In the genomic region with DNA sequence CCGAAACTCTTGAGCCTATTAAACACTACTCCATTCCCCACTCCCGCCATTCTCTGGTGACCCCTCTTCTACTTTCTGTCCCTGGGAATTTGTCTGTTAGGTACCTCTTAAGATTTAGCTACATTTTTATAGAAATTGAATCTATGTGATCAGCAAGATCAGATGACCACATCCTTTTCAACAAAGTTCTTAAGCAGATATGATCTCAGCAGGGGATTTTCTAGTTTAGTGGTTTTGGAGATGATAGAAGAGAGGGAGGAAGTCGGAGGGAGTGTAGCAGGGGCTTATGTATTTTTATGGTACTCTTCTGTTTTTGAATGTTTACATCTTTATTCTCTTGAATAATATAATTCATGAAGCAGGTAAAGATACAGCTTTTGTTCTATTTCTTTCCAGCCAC, we compare ENCODE assay signal across 15 cellular contexts. TPM values are rescaled to one million over a fixed set of nuclear protein-coding genes. Genes with fewer than 3 reads are reported as not detected.
A peak's percentile ranks its signal among the peaks of the same experiment; 100 is the strongest.
DNase-seq lines count a peak whose midpoint lies in the region; ATAC-seq lines count a peak whose summit lies in the region.
"Had no signal": no experiment of that assay in that cellular context is flagged by ENCODE, and none has a peak within 500 bp of the region (broad histone marks: within the 10 kb centered on the region; RNA-seq: fewer than 3 reads in every experiment).

No MANE protein-coding gene starts in this region.

- peak overlapping the region; percentile 95 for H3K27ac Mint-ChIP-seq in activated naive CD4-positive, alpha-beta T cell treated with anti-CD3 and anti-CD28 coated beads, Interleukin-2, amount 10 ng/mL, durations not matched to agents 7 days and 5 days
- peak overlapping the region; percentile 91 to 92 for H3K27ac Mint-ChIP-seq in T-cell
- H3K27ac Mint-ChIP-seq in stimulated activated naive CD8-positive, alpha-beta T cell treated with anti-CD3 and anti-CD28 coated beads, Interleukin-15, Interleukin-2, amounts not matched to agents 100 ng/mL and 50 ng/mL, for 24 hours, result peak overlapping the region; percentile 64

- DNase-seq in activated naive CD4-positive, alpha-beta T cell treated with anti-CD3 and anti-CD28 coated beads, Interleukin-2, amount 10 ng/mL, durations not matched to agents 7 days and 5 days, result peak; percentile 34
- DNase-seq in activated naive CD4-positive, alpha-beta T cell treated with anti-CD3 and anti-CD28 coated beads, Interleukin-2, amount 50 U/mL, for 16 hours, result no peak
- DNase-seq in T-cell (peak in 13 of 34 experiments; percentile 7 to 43 (median 22)), HT-29 (ENCODE audit: low spot score) (no peak), AG08396 (ENCODE audit: low spot score) (no peak)
- peak; percentile 81 for DNase-seq in central memory CD4-positive, alpha-beta T cell
- DNase-seq: head of caudate nucleus; KG1; NCI-H1092 treated with DMSO at 0.1 percent for 48 hours; NCI-H2107; stimulated activated CD4-positive, alpha-beta T cell treated with anti-CD3 and anti-CD28 coated beads, Interleukin-4, amount 100 ng/mL, for 24 hours; stimulated activated CD8-positive, alpha-beta memory T cell treated with anti-CD3 and anti-CD28 coated beads, Interleukin-4, amount 100 ng/mL, for 48 hours had no signal

- CTCF ChIA-PET in activated naive CD4-positive, alpha-beta T cell treated with anti-CD3 and anti-CD28 coated beads, Interleukin-2, amount 10 ng/mL, durations not matched to agents 7 days and 5 days (lab: Charles Lee), result interaction anchor here (1.0 to 2.1 kb wide), 4 partner anchors 11 to 149 kb away, joined by 3 to 6 read pairs (median 4); no protein-coding TSS in a partner anchor
- CTCF ChIA-PET in T-cell (lab: Charles Lee), result interaction anchor here in 1 of 2 donors (0.6 to 1.5 kb wide), 4 partner anchors 41 to 245 kb away, joined by 3 to 5 read pairs (median 4); partner anchors contain the start of genes RPA1 and SMYD4

- H3K9me3 Mint-ChIP-seq in activated naive CD4-positive, alpha-beta T cell treated with anti-CD3 and anti-CD28 coated beads, Interleukin-2, amount 10 ng/mL, durations not matched to agents 7 days and 5 days, result no peaks in the 10 kb centered on the region
- H3K9me3 Mint-ChIP-seq in T-cell, result no peaks in the 10 kb centered on the region
- no peaks in the 10 kb centered on the region for H3K9me3 Mint-ChIP-seq in stimulated activated naive CD8-positive, alpha-beta T cell treated with anti-CD3 and anti-CD28 coated beads, Interleukin-15, Interleukin-2, amounts not matched to agents 100 ng/mL and 50 ng/mL, for 24 hours

- ATAC-seq in T-cell (replicated peaks in 1 of 4), result peak; percentile 75 to 88 (median 82)
- ATAC-seq in GM21526 (IDR thresholded peaks at IDR 0.05; ENCODE audit: low FRiP score, unreplicated experiment), result no peak
- ATAC-seq: Panc1 had no signal

- peaks cover 65% of the 10 kb centered on the region for H3K36me3 Mint-ChIP-seq in activated naive CD4-positive, alpha-beta T cell treated with anti-CD3 and anti-CD28 coated beads, Interleukin-2, amount 10 ng/mL, durations not matched to agents 7 days and 5 days
- H3K36me3 Mint-ChIP-seq in T-cell, result peaks cover 22% of the 10 kb centered on the region
- peaks cover 60% of the 10 kb centered on the region for H3K36me3 Mint-ChIP-seq in stimulated activated naive CD8-positive, alpha-beta T cell treated with anti-CD3 and anti-CD28 coated beads, Interleukin-15, Interleukin-2, amounts not matched to agents 100 ng/mL and 50 ng/mL, for 24 hours (ENCODE audit: low read depth)

- H3K27me3 Mint-ChIP-seq in activated naive CD4-positive, alpha-beta T cell treated with anti-CD3 and anti-CD28 coated beads, Interleukin-2, amount 10 ng/mL, durations not matched to agents 7 days and 5 days, result no peaks in the 10 kb centered on the region
- H3K27me3 Mint-ChIP-seq in T-cell, result no peaks in the 10 kb centered on the region
- H3K27me3 Mint-ChIP-seq in stimulated activated naive CD8-positive, alpha-beta T cell treated with anti-CD3 and anti-CD28 coated beads, Interleukin-15, Interleukin-2, amounts not matched to agents 100 ng/mL and 50 ng/mL, for 24 hours, result no peaks in the 10 kb centered on the region

- POLR2A ChIA-PET in T-cell (lab: Charles Lee), result interaction anchor here (0.5 to 0.7 kb wide), 3 partner anchors 151 to 163 kb away, joined by 3 to 8 read pairs (median 3); no protein-coding TSS in a partner anchor

- peaks cover 83% of the 10 kb centered on the region for H3K4me1 Mint-ChIP-seq in activated naive CD4-positive, alpha-beta T cell treated with anti-CD3 and anti-CD28 coated beads, Interleukin-2, amount 10 ng/mL, durations not matched to agents 7 days and 5 days
- H3K4me1 Mint-ChIP-seq in T-cell, result peaks cover 59 to 74% (median 67%) of the 10 kb centered on the region in 3 donors
- peaks cover 53% of the 10 kb centered on the region for H3K4me1 Mint-ChIP-seq in stimulated activated naive CD8-positive, alpha-beta T cell treated with anti-CD3 and anti-CD28 coated beads, Interleukin-15, Interleukin-2, amounts not matched to agents 100 ng/mL and 50 ng/mL, for 24 hours (ENCODE audit: low read depth)

- peak overlapping the region; percentile 65 for H3K4me3 Mint-ChIP-seq in activated naive CD4-positive, alpha-beta T cell treated with anti-CD3 and anti-CD28 coated beads, Interleukin-2, amount 10 ng/mL, durations not matched to agents 7 days and 5 days
- H3K4me3 Mint-ChIP-seq in T-cell, result peak overlapping the region; percentile 28 to 70 (median 54)
- H3K4me3 Mint-ChIP-seq in stimulated activated naive CD8-positive, alpha-beta T cell treated with anti-CD3 and anti-CD28 coated beads, Interleukin-15, Interleukin-2, amounts not matched to agents 100 ng/mL and 50 ng/mL, for 24 hours, result peak overlapping the region; percentile 48

RNA-seq across cellular contexts. Expression of gene RPA1, which starts 40.8 kb away (rescaled TPM):
- 100 to 1,000 TPM in 3 of 5 donors, 10 to 100 TPM in 2; 78.9 to 124 (median 107) TPM for total RNA-seq in T-cell
- 32.4 and 52.5 TPM in 2 replicates for total RNA-seq in HT-29 (2014; rRNA removed; shearing (Covaris generic))

RNA-seq across cellular contexts. Expression of gene SMYD4, which starts 40.9 kb away (rescaled TPM):
- total RNA-seq in T-cell, result 10 to 100 TPM; 24.4 to 42.7 (median 38.5) TPM
- total RNA-seq in HT-29 (2014; rRNA removed; shearing (Covaris generic)), result 5.9 and 7.5 TPM in 2 replicates

Comparison
In these comparisons a context has a peak if more than half of its experiments do, and no peak if none do; other contexts are left out.
1. DNase-seq: peak in activated naive CD4-positive, alpha-beta T cell treated with anti-CD3 and anti-CD28 coated beads, Interleukin-2, amount 10 ng/mL, durations not matched to agents 7 days and 5 days (single experiment) and central memory CD4-positive, alpha-beta T cell (single experiment); none in activated naive CD4-positive, alpha-beta T cell treated with anti-CD3 and anti-CD28 coated beads, Interleukin-2, amount 50 U/mL, for 16 hours (single experiment), HT-29 (single experiment) and AG08396 (single experiment).
2. Peak in every context shown above with its lines, with median percentiles within 50 percentile points of each other: H3K27ac Mint-ChIP-seq and H3K4me3 Mint-ChIP-seq.